Comparison of ENCODE assay signal across 29 cellular contexts in the genomic region with DNA sequence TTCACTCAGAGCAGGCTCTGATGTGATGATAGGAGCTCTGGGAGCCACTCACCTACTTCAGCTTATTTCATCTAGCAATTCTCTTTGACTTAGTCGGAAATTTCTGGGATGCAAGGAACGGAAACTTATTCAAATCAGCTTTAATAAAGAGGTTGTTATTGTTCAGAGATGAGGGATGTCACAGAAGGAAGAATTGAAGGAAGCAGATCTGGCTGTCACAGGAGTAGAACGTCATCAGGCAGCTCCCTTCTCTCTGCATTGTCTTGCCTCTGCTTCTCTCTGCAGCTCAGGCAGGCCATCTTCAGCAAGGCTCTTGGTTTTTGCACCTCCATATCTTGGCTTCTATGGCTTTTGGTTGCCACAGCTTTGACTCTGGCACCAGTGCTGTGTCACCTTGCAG. TPM values are rescaled to one million over a fixed set of nuclear protein-coding genes. Genes with fewer than 3 reads are reported as not detected.
"Had no signal": no experiment of that assay in that cellular context is flagged by ENCODE, and none has a peak within 500 bp of the region (broad histone marks: within the 10 kb centered on the region; RNA-seq: fewer than 3 reads in every experiment).

No MANE protein-coding gene starts in this region.

- H3K4me3 Mint-ChIP-seq: activated B cell treated with CpG ODN at 0.5 μM for 24 hours; activated CD4-positive, alpha-beta T cell treated with anti-CD3 and anti-CD28 coated beads, Interleukin-2, amount 10 ng/mL, durations not matched to agents 24 days and 14 days; activated CD8-positive, alpha-beta memory T cell treated with anti-CD3 and anti-CD28 coated beads, Interleukin-2, amount 10 ng/mL, durations not matched to agents 7 days and 5 days; activated naive CD8-positive, alpha-beta T cell treated with anti-CD3 and anti-CD28 coated beads, Interleukin-2, amount 50 U/mL, for 24 hours; activated T-cell treated with anti-CD3 and anti-CD28 coated beads, Interleukin-2, amount 50 U/mL, for 24 hours; activated T-helper 1 cell treated with anti-CD3 and anti-CD28 coated beads, Interleukin-12 subunit alpha, Interleukin-12 subunit beta, Interleukin-2, Interleukin-4 antibody, amounts not matched to agents 30 ng/mL and 10 ng/mL and 1 ng/mL, durations not matched to agents 14 hours and 24 hours and 36 hours; brain; central memory CD8-positive, alpha-beta T cell; T-helper 17 cell had no signal

- FAIRE-seq: RCC 7860 had no signal

- H3K36me3 ChIP-seq: ascending aorta, MG63 had no signal

- DNase-seq: activated B cell treated with CpG ODN at 0.5 μM for 24 hours; activated CD4-positive, alpha-beta T cell treated with anti-CD3 and anti-CD28 coated beads for 1 hour; activated CD4-positive, alpha-beta T cell treated with anti-CD3 and anti-CD28 coated beads, Interleukin-2, amount 10 ng/mL, durations not matched to agents 24 days and 14 days; activated CD4-positive, alpha-beta T cell treated with anti-CD3 and anti-CD28 coated beads, Interleukin-2, amount 50 U/mL, for 48 hours; activated CD8-positive, alpha-beta memory T cell treated with anti-CD3 and anti-CD28 coated beads, Interleukin-2, amount 10 ng/mL, durations not matched to agents 7 days and 5 days; activated effector memory CD4-positive, alpha-beta T cell treated with anti-CD3 and anti-CD28 coated beads, Interleukin-2, amount 50 U/mL, for 16 hours; activated naive CD4-positive, alpha-beta T cell treated with Interleukin-2 at 50 U/mL for 16 hours; activated naive CD8-positive, alpha-beta T cell treated with anti-CD3 and anti-CD28 coated beads, Interleukin-2, amount 50 U/mL, for 24 hours; activated T-cell treated with anti-CD3 and anti-CD28 coated beads, Interleukin-2, amount 50 U/mL, for 24 hours; amniotic stem cell; MG63; MV-4-11; NCI-H1092 treated with DMSO at 0.1 percent for 48 hours; NCI-H1417 treated with DMSO at 0.1 percent for 48 hours; NCI-H1694 treated with DMSO at 0.1 percent for 48 hours; NCI-H2029 treated with DMSO at 0.1 percent for 48 hours; NCI-H510A treated with DMSO at 0.1 percent for 48 hours; PC-3; SHP77 treated with DMSO at 0.1 percent for 48 hours; T-helper 17 cell; T-helper 9 cell had no signal

- H3K9me3 Mint-ChIP-seq: activated B cell treated with CpG ODN at 0.5 μM for 24 hours; activated CD4-positive, alpha-beta T cell treated with anti-CD3 and anti-CD28 coated beads, Interleukin-2, amount 10 ng/mL, durations not matched to agents 24 days and 14 days; activated naive CD4-positive, alpha-beta T cell treated with anti-CD3 and anti-CD28 coated beads, Interleukin-2, amount 50 U/mL, for 72 hours; activated naive CD8-positive, alpha-beta T cell treated with anti-CD3 and anti-CD28 coated beads, Interleukin-2, amount 50 U/mL, for 24 hours; activated T-cell treated with anti-CD3 and anti-CD28 coated beads, Interleukin-2, amount 50 U/mL, for 24 hours; activated T-helper 1 cell treated with anti-CD3 and anti-CD28 coated beads, Interleukin-12 subunit alpha, Interleukin-12 subunit beta, Interleukin-2, Interleukin-4 antibody, amounts not matched to agents 30 ng/mL and 10 ng/mL and 1 ng/mL, durations not matched to agents 14 hours and 24 hours and 36 hours; brain; central memory CD8-positive, alpha-beta T cell had no signal

- H3K4me1 ChIP-seq: ascending aorta had no signal

- H3K27me3 ChIP-seq: ascending aorta, MG63 had no signal

- H3K36me3 Mint-ChIP-seq: activated naive CD4-positive, alpha-beta T cell treated with anti-CD3 and anti-CD28 coated beads, Interleukin-2, amount 50 U/mL, for 72 hours; brain had no signal

- H3K27me3 Mint-ChIP-seq: activated CD8-positive, alpha-beta memory T cell treated with anti-CD3 and anti-CD28 coated beads, Interleukin-2, amount 10 ng/mL, durations not matched to agents 7 days and 5 days; activated naive CD8-positive, alpha-beta T cell treated with anti-CD3 and anti-CD28 coated beads, Interleukin-2, amount 50 U/mL, for 24 hours; activated T-cell treated with anti-CD3 and anti-CD28 coated beads, Interleukin-2, amount 50 U/mL, for 24 hours; central memory CD8-positive, alpha-beta T cell; T-helper 17 cell had no signal

- H3K4me1 Mint-ChIP-seq: activated B cell treated with CpG ODN at 0.5 μM for 24 hours had no signal

- ATAC-seq: activated CD8-positive, alpha-beta memory T cell treated with anti-CD3 and anti-CD28 coated beads, Interleukin-2, amount 10 ng/mL, durations not matched to agents 7 days and 5 days; activated naive CD4-positive, alpha-beta T cell treated with anti-CD3 and anti-CD28 coated beads, Interleukin-2, amount 50 U/mL, for 72 hours; activated naive CD8-positive, alpha-beta T cell treated with anti-CD3 and anti-CD28 coated beads, Interleukin-2, amount 50 U/mL, for 24 hours; PC-3; T-helper 17 cell had no signal

- H3K9ac ChIP-seq: KMS-11 had no signal

- H3K4me2 ChIP-seq: KMS-11 had no signal

- H3K9me3 ChIP-seq: MG63 had no signal

- H3K4me3 ChIP-seq: ascending aorta, MG63 had no signal

- H3K27ac Mint-ChIP-seq: activated B cell treated with CpG ODN at 0.5 μM for 24 hours; activated CD4-positive, alpha-beta T cell treated with anti-CD3 and anti-CD28 coated beads, Interleukin-2, amount 10 ng/mL, durations not matched to agents 24 days and 14 days; activated CD8-positive, alpha-beta memory T cell treated with anti-CD3 and anti-CD28 coated beads, Interleukin-2, amount 10 ng/mL, durations not matched to agents 7 days and 5 days; activated naive CD4-positive, alpha-beta T cell treated with anti-CD3 and anti-CD28 coated beads, Interleukin-2, amount 50 U/mL, for 72 hours; activated naive CD8-positive, alpha-beta T cell treated with anti-CD3 and anti-CD28 coated beads, Interleukin-2, amount 50 U/mL, for 24 hours; activated T-cell treated with anti-CD3 and anti-CD28 coated beads, Interleukin-2, amount 50 U/mL, for 24 hours; activated T-helper 1 cell treated with anti-CD3 and anti-CD28 coated beads, Interleukin-12 subunit alpha, Interleukin-12 subunit beta, Interleukin-2, Interleukin-4 antibody, amounts not matched to agents 30 ng/mL and 10 ng/mL and 1 ng/mL, durations not matched to agents 14 hours and 24 hours and 36 hours; brain; T-helper 17 cell had no signal

- H3K27ac ChIP-seq: ascending aorta, KMS-11 had no signal

RNA-seq across cellular contexts. Expression of a gene that starts 7.6 kb away (rescaled TPM):
- total RNA-seq: activated B cell treated with CpG ODN at 0.5 μM for 24 hours, SK-MEL-5 had no signal
